34 cellular contexts compared by ENCODE assay signal in the genomic region with DNA sequence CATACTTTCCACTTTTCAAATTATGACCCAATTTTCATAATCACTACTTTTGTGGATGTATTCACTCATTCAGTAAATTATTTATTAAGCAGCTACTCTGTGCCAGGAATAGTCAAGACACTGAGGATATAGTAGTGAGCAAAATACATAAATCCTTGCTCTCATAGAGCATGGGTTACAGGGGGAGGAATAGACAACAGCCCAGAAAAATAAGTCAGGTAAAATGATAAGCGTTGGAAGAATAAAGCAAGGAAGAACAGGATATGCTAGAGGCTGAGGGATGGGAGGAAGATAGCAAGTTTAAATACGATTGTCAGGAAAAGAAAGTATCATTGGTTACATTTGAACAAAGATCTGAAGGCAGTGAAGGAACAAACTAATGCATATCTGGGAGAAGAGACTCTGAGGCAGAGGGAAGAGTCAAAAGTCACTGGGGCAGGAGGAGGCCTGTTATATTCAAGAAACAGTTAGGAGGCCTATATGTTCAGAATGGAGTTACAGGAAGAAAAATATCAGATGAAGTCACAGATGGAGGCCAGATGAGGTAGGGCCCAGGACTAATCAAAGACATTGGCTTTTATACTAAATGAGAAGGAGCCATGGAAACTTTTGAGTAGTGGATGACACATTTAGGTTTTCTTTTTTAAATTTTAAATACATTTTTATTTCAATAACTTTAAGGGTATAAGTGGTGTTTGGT. TPM values are rescaled to one million over a fixed set of nuclear protein-coding genes. Genes with fewer than 3 reads are reported as not detected.
DNase-seq lines count a peak whose midpoint lies in the region; ATAC-seq and TF ChIP-seq lines count a peak whose summit lies in the region.
"Had no signal": no experiment of that assay in that cellular context is flagged by ENCODE, and none has a peak within 500 bp of the region (broad histone marks: within the 10 kb centered on the region; RNA-seq: fewer than 3 reads in every experiment).

No MANE protein-coding gene starts in this region.

- H3K36me3 Mint-ChIP-seq in T-helper 2 cell treated with Interferon-gamma antibody and Interleukin-4, amounts not matched to agents 5 μg/mL and 100 μg/mL, for 36 hours (ENCODE audit: low read depth): peaks cover 3% of the 10 kb centered on the region
- H3K36me3 Mint-ChIP-seq: activated naive CD8-positive, alpha-beta T cell treated with anti-CD3 and anti-CD28 coated beads for 36 hours; CD4-positive, alpha-beta memory T cell; stimulated activated naive B cell treated with anti-CD40 and anti-IgM and Interleukin-4, amounts not matched to agents 10 μg/mL and 1 μg/mL and 100 μg/mL, for 72 hours had no signal

- H3K9me3 ChIP-seq in upper lobe of right lung: no peaks in the 10 kb centered on the region
- H3K9me3 ChIP-seq in prostate gland: no peaks in the 10 kb centered on the region
- H3K9me3 ChIP-seq: esophagus muscularis mucosa, MG63, ovary, upper lobe of left lung had no signal

- H3K27me3 ChIP-seq in upper lobe of right lung: no peaks in the 10 kb centered on the region
- H3K27me3 ChIP-seq in prostate gland (replicated peaks; ENCODE audit: insufficient read depth): no peaks in the 10 kb centered on the region
- H3K27me3 ChIP-seq: esophagus muscularis mucosa, MG63, ovary, upper lobe of left lung had no signal

- H3K36me3 ChIP-seq in upper lobe of right lung (no peaks in the 10 kb centered on the region), prostate gland (no peaks in the 10 kb centered on the region)
- H3K36me3 ChIP-seq: esophagus muscularis mucosa, MG63, ovary, upper lobe of left lung had no signal

- TF ChIP-seq CTCF in fibroblast of mammary gland (conservative IDR thresholded peaks at IDR 0.05; ENCODE audit: control insufficient read depth, insufficient read depth, low read depth, low read length) (no peak), upper lobe of right lung (IDR thresholded peaks at IDR 0.05) (no peak), prostate gland (IDR thresholded peaks at IDR 0.05) (no peak)

- H3K27ac ChIP-seq in upper lobe of right lung: peak overlapping the region; percentile 0
- no peak overlapping the region for H3K27ac ChIP-seq in prostate gland
- H3K27ac ChIP-seq: esophagus muscularis mucosa, ovary, PC-9, upper lobe of left lung had no signal

- intact Hi-C loops in upper lobe of right lung (cut with DNase I): no loop called here
- intact Hi-C loops in prostate gland (cut with DNase I): no loop called here

- no peaks in the 10 kb centered on the region for H3K27me3 Mint-ChIP-seq in T-helper 2 cell treated with Interferon-gamma antibody and Interleukin-4, amounts not matched to agents 5 μg/mL and 100 μg/mL, for 36 hours (ENCODE audit: low read depth)
- H3K27me3 Mint-ChIP-seq: activated naive CD8-positive, alpha-beta T cell treated with anti-CD3 and anti-CD28 coated beads for 36 hours; CD4-positive, alpha-beta memory T cell; stimulated activated naive B cell treated with anti-CD40 and anti-IgM and Interleukin-4, amounts not matched to agents 10 μg/mL and 1 μg/mL and 100 μg/mL, for 72 hours had no signal

- H3K4me1 ChIP-seq in upper lobe of right lung: peaks cover 6% of the 10 kb centered on the region
- no peaks in the 10 kb centered on the region for H3K4me1 ChIP-seq in prostate gland (replicated peaks)

- H3K4me3 ChIP-seq in fibroblast of mammary gland (ENCODE audit: control insufficient read depth, low read depth, low read length) (no peak overlapping the region), upper lobe of right lung (no peak overlapping the region), prostate gland (no peak overlapping the region)
- H3K4me3 ChIP-seq: esophagus muscularis mucosa, MG63, ovary, PC-9 had no signal

- TF ChIP-seq POLR2A in prostate gland (IDR thresholded peaks at IDR 0.05): no peak

- no peak for DNase-seq in T-helper 2 cell treated with Interferon-gamma antibody and Interleukin-4, amounts not matched to agents 5 μg/mL and 100 μg/mL, for 36 hours (ENCODE audit: low spot score)
- DNase-seq in T-helper 2 cell (no peak), NAMALWA (ENCODE audit: low spot score) (peak; percentile 29), fibroblast of mammary gland (ENCODE audit: low read depth) (peak; percentile 35), upper lobe of right lung (no peak), NCI-H446 (lab: John Stamatoyannopoulos, UW) (no peak), islet precursor cell (no peak), prostate gland (ENCODE audit: low spot score) (no peak)
- DNase-seq: 8988T; activated CD4-positive, alpha-beta T cell treated with anti-CD3 and anti-CD28 coated beads for 48 hours; activated CD8-positive, alpha-beta memory T cell treated with anti-CD3 and anti-CD28 coated beads for 24 hours; activated effector memory CD4-positive, alpha-beta T cell treated with anti-CD3 and anti-CD28 coated beads, Interleukin-2, amount 50 U/mL, for 16 hours; activated naive CD8-positive, alpha-beta T cell treated with anti-CD3 and anti-CD28 coated beads for 36 hours; activated T-cell treated with anti-CD3 and anti-CD28 coated beads for 4 hours; caudate nucleus; CD4-positive, alpha-beta memory T cell; KG1; left colon; MG63; NCI-H1417; NCI-H2029 treated with DMSO at 0.1 percent for 48 hours; NCI-H526; NK-92 treated with Interleukin-12 subunit alpha and Interleukin-12 subunit beta, amount 100 ng/mL, for 24 hours; ovary; retina; SHP77 treated with DMSO at 0.1 percent for 48 hours; small intestine; stimulated activated naive B cell treated with anti-CD40 and anti-IgM and Interleukin-4, amounts not matched to agents 10 μg/mL and 1 μg/mL and 100 μg/mL, for 72 hours; substantia nigra; T1000; upper lobe of left lung had no signal

- ATAC-seq in upper lobe of right lung: no peak
- ATAC-seq: left colon; stimulated activated naive B cell treated with anti-CD40 and anti-IgM and Interleukin-4, amounts not matched to agents 10 μg/mL and 1 μg/mL and 100 μg/mL, for 72 hours had no signal

- H3K9me3 Mint-ChIP-seq in T-helper 2 cell treated with Interferon-gamma antibody and Interleukin-4, amounts not matched to agents 5 μg/mL and 100 μg/mL, for 36 hours: no peaks in the 10 kb centered on the region
- H3K9me3 Mint-ChIP-seq: activated naive CD8-positive, alpha-beta T cell treated with anti-CD3 and anti-CD28 coated beads for 36 hours; CD4-positive, alpha-beta memory T cell; neural crest cell; stimulated activated naive B cell treated with anti-CD40 and anti-IgM and Interleukin-4, amounts not matched to agents 10 μg/mL and 1 μg/mL and 100 μg/mL, for 72 hours had no signal

- H3K4me3 Mint-ChIP-seq in T-helper 2 cell treated with Interferon-gamma antibody and Interleukin-4, amounts not matched to agents 5 μg/mL and 100 μg/mL, for 36 hours: no peak overlapping the region
- H3K4me3 Mint-ChIP-seq: activated naive CD8-positive, alpha-beta T cell treated with anti-CD3 and anti-CD28 coated beads for 36 hours; CD4-positive, alpha-beta memory T cell; neural crest cell; stimulated activated naive B cell treated with anti-CD40 and anti-IgM and Interleukin-4, amounts not matched to agents 10 μg/mL and 1 μg/mL and 100 μg/mL, for 72 hours had no signal

- peak overlapping the region; percentile 56 for H3K27ac Mint-ChIP-seq in T-helper 2 cell treated with Interferon-gamma antibody and Interleukin-4, amounts not matched to agents 5 μg/mL and 100 μg/mL, for 36 hours
- H3K27ac Mint-ChIP-seq: activated naive CD8-positive, alpha-beta T cell treated with anti-CD3 and anti-CD28 coated beads for 36 hours; stimulated activated naive B cell treated with anti-CD40 and anti-IgM and Interleukin-4, amounts not matched to agents 10 μg/mL and 1 μg/mL and 100 μg/mL, for 72 hours had no signal

- H3K4me1 Mint-ChIP-seq in T-helper 2 cell treated with Interferon-gamma antibody and Interleukin-4, amounts not matched to agents 5 μg/mL and 100 μg/mL, for 36 hours (ENCODE audit: low read depth): peaks cover 12% of the 10 kb centered on the region
- H3K4me1 Mint-ChIP-seq: neural crest cell had no signal

- 94% methylated on average over 2 of the region's 2 CpGs for WGBS in prostate gland

RNA-seq across cellular contexts. Expression of a gene that starts 42.9 kb away (rescaled TPM):
- 30.2 TPM for total RNA-seq in upper lobe of right lung
- 10 to 100 TPM; 23.6 to 31.3 TPM for total RNA-seq in prostate gland

Comparison
In these comparisons a context has a peak if more than half of its experiments do, and no peak if none do; other contexts are left out.
1. DNase-seq: peak in NAMALWA (single experiment) and fibroblast of mammary gland (single experiment); none in T-helper 2 cell treated with Interferon-gamma antibody and Interleukin-4, amounts not matched to agents 5 μg/mL and 100 μg/mL, for 36 hours (single experiment), T-helper 2 cell (0 of 5), upper lobe of right lung (single experiment), NCI-H446 (0 of 2), islet precursor cell (single experiment) and prostate gland (single experiment).